In the genomic region with DNA sequence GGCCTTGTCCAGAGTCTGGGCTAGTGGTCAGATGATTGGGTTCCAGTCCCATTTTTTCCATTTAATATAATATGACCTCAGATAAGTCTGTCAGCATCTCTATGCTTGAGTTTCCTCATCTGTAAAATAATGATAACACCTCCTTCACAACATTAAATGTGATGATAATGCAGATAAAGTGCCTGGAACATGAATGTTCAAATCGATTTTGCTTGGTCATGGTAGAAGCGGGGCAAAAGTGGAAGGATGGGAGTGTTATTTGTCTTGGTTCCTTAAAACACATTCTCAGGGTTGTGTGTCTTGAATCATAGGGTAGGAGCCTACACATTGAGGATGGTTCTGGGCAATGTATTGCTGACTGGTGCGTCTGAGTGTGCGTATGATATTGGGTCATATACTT, we compare ENCODE assay signal across 2 cellular contexts.
TF ChIP-seq lines count a peak whose summit lies in the region.

No MANE protein-coding gene starts in this region.

TF ChIP-seq in GM23338, 12 proteins besides CTCF, POLR2A, EP300 and RAD21:
- TF ChIP-seq STAT1 (IDR thresholded peaks at IDR 0.05; ENCODE audit: unreplicated experiment) (no peak), CREB1 (CRISPR knock-in tag; IDR thresholded peaks at IDR 0.05; ENCODE audit: low read depth) (no peak)

TF ChIP-seq in HepG2, 621 proteins besides CTCF, POLR2A, EP300 and RAD21:
- TF ChIP-seq NFE2L2 (IDR thresholded peaks at IDR 0.05; ENCODE audit: low read length) (0 out of 2 replicates have a peak, but pooled peaks have one; percentile 16), KAT7 (CRISPR knock-in tag; IDR thresholded peaks at IDR 0.05; ENCODE audit: borderline replicate concordance) (no peak), MAFK (conservative IDR thresholded peaks at IDR 0.05 in 1 of 2, IDR thresholded peaks at IDR 0.05 in 1 of 2; ENCODE audit: low read length in 2 of 2) (peak; percentile 36 to 43; a peak in 2 of 4 replicates), NFE2 (CRISPR knock-in tag; IDR thresholded peaks at IDR 0.05) (no peak), MAFF (IDR thresholded peaks at IDR 0.05; ENCODE audit: low read depth, low read length) (0 out of 2 replicates have a peak, but pooled peaks have one; percentile 26)
- TF ChIP-seq, protein P1, sequence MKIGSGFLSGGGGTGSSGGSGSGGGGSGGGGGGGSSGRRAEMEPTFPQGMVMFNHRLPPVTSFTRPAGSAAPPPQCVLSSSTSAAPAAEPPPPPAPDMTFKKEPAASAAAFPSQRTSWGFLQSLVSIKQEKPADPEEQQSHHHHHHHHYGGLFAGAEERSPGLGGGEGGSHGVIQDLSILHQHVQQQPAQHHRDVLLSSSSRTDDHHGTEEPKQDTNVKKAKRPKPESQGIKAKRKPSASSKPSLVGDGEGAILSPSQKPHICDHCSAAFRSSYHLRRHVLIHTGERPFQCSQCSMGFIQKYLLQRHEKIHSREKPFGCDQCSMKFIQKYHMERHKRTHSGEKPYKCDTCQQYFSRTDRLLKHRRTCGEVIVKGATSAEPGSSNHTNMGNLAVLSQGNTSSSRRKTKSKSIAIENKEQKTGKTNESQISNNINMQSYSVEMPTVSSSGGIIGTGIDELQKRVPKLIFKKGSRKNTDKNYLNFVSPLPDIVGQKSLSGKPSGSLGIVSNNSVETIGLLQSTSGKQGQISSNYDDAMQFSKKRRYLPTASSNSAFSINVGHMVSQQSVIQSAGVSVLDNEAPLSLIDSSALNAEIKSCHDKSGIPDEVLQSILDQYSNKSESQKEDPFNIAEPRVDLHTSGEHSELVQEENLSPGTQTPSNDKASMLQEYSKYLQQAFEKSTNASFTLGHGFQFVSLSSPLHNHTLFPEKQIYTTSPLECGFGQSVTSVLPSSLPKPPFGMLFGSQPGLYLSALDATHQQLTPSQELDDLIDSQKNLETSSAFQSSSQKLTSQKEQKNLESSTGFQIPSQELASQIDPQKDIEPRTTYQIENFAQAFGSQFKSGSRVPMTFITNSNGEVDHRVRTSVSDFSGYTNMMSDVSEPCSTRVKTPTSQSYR (CRISPR knock-in tag; IDR thresholded peaks at IDR 0.05; ENCODE audit: borderline replicate concordance): no peak
- TF ChIP-seq, protein P2, sequence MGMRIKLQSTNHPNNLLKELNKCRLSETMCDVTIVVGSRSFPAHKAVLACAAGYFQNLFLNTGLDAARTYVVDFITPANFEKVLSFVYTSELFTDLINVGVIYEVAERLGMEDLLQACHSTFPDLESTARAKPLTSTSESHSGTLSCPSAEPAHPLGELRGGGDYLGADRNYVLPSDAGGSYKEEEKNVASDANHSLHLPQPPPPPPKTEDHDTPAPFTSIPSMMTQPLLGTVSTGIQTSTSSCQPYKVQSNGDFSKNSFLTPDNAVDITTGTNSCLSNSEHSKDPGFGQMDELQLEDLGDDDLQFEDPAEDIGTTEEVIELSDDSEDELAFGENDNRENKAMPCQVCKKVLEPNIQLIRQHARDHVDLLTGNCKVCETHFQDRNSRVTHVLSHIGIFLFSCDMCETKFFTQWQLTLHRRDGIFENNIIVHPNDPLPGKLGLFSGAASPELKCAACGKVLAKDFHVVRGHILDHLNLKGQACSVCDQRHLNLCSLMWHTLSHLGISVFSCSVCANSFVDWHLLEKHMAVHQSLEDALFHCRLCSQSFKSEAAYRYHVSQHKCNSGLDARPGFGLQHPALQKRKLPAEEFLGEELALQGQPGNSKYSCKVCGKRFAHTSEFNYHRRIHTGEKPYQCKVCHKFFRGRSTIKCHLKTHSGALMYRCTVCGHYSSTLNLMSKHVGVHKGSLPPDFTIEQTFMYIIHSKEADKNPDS (CRISPR knock-in tag; IDR thresholded peaks at IDR 0.05): no peak
TF ChIP-seq in HepG2: peak in this region for 3.
